Comparison of ENCODE assay signal across 9 cellular contexts in the genomic region with DNA sequence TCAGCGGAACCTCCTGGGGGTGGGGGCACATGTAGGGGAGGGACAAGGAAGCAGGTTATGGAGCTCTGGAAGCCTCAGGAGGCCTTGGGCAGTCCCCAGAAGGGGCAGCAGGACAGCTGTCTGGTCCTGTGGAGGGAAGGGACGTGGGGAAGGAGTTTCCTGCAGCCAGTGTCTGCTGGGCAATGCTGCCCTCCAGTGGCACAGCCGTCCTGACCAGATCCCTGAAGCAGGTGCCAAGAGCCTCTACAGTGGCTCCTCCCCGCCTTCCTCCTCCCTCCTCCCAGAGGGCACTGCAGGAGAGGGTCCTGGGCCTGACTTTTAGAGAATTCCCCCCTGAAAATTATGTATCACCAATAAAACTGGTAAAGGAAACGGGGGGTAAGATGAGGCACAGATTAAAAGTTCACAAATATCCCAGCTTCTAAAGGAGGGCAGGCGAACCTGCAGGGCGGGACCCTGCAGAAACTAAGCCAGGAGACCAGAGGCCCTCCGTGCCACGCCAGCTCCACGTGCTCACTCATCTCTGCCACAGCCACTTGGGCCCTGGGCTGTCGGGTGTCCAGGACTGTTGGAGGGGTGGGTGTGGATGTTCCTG.
DNase-seq lines count a peak whose midpoint lies in the region; ATAC-seq and TF ChIP-seq lines count a peak whose summit lies in the region.
"Had no signal": no experiment of that assay in that cellular context is flagged by ENCODE, and none has a peak within 500 bp of the region (broad histone marks: within the 10 kb centered on the region; RNA-seq: fewer than 3 reads in every experiment).

No MANE protein-coding gene starts in this region.

- peaks cover 6% of the 10 kb centered on the region for H3K36me3 Mint-ChIP-seq in osteocyte (ENCODE audit: unreplicated experiment)

- H3K27ac ChIP-seq in RWPE1 = no peak overlapping the region
- H3K27ac ChIP-seq: pancreas had no signal

- peak; percentile 65 for TF ChIP-seq CTCF in RWPE1 (conservative IDR thresholded peaks at IDR 0.05; ENCODE audit: low read depth)
- TF ChIP-seq CTCF in fibroblast of mammary gland (conservative IDR thresholded peaks at IDR 0.05; ENCODE audit: control insufficient read depth, insufficient read depth, low read depth, low read length) = peak; percentile 68
- peak; percentile 73 for TF ChIP-seq CTCF in osteocyte (IDR thresholded peaks at IDR 0.05)

- CTCF ChIA-PET in RWPE1 (lab: Yijun Ruan, JAX) = interaction anchor here (0.5 to 1.8 kb wide), 4 partner anchors 36 to 1593 kb away, joined by 3 to 9 read pairs (median 4); no protein-coding TSS in a partner anchor

- ATAC-seq in GM18870 (IDR thresholded peaks at IDR 0.05; ENCODE audit: unreplicated experiment) = no peak
- ATAC-seq in GM18861 (IDR thresholded peaks at IDR 0.05; ENCODE audit: unreplicated experiment) = no peak

- no peak overlapping the region for H3K27ac Mint-ChIP-seq in osteocyte (ENCODE audit: unreplicated experiment)

- H3K4me3 Mint-ChIP-seq in osteocyte (ENCODE audit: unreplicated experiment) = no peak overlapping the region

- H3K4me3 ChIP-seq in fibroblast of mammary gland (ENCODE audit: control insufficient read depth, low read depth, low read length) = no peak overlapping the region
- H3K4me3 ChIP-seq: pancreas had no signal

- H3K27me3 Mint-ChIP-seq in osteocyte (ENCODE audit: unreplicated experiment) = no peaks in the 10 kb centered on the region

- no peaks in the 10 kb centered on the region for H3K9me3 Mint-ChIP-seq in osteocyte (ENCODE audit: unreplicated experiment)

- POLR2A ChIA-PET in RWPE1 (lab: Yijun Ruan, JAX; ENCODE audit: low non-redundant PET) = interaction anchor here (0.6 kb wide), 1 partner anchor 141 kb away, joined by 4 read pairs; no protein-coding TSS in a partner anchor

- no peaks in the 10 kb centered on the region for H3K4me1 Mint-ChIP-seq in osteocyte (ENCODE audit: unreplicated experiment)

- DNase-seq in COLO829 (ENCODE audit: low spot score) (peak; percentile 56), HCEC 1CT (peak; percentile 52), RWPE1 (ENCODE audit: low spot score) (peak; percentile 78), fibroblast of mammary gland (ENCODE audit: low read depth) (peak; percentile 65), osteocyte (ENCODE audit: extremely low spot score, unreplicated experiment) (no peak)
- DNase-seq in stimulated activated CD4-positive, alpha-beta T cell treated with anti-CD3 and anti-CD28 coated beads, Interleukin-4, amount 100 ng/mL, for 24 hours = no peak
- DNase-seq: pancreas had no signal

Comparison
In these comparisons a context has a peak if more than half of its experiments do, and no peak if none do; other contexts are left out.
1. DNase-seq: peak in COLO829 (single experiment), HCEC 1CT (single experiment), RWPE1 (single experiment) and fibroblast of mammary gland (single experiment); none in osteocyte (single experiment) and stimulated activated CD4-positive, alpha-beta T cell treated with anti-CD3 and anti-CD28 coated beads, Interleukin-4, amount 100 ng/mL, for 24 hours (single experiment).
2. Peak in every context shown above with its lines, with median percentiles within 50 percentile points of each other: CTCF ChIP-seq.